In genomic region chr2:38146917-38147307, GRCh38 we compare ENCODE assay signal across 8 cellular contexts.
DNase-seq lines count a peak whose midpoint lies in the region; ATAC-seq and TF ChIP-seq lines count a peak whose summit lies in the region.

No MANE protein-coding gene starts in this region.

- no peak overlapping the region for H3K27ac Mint-ChIP-seq in activated naive CD8-positive, alpha-beta T cell treated with anti-CD3 and anti-CD28 coated beads, Interleukin-2, amount 10 ng/mL, durations not matched to agents 7 days and 5 days

- H3K4me1 ChIP-seq in suprapubic skin, result peaks cover 22% of the 10 kb centered on the region

- H3K27me3 ChIP-seq in suprapubic skin, result no peaks in the 10 kb centered on the region

- no peak for TF ChIP-seq EP300 in suprapubic skin (IDR thresholded peaks at IDR 0.05)

- DNase-seq in CD1c-positive myeloid dendritic cell (ENCODE audit: extremely low spot score) (peak; percentile 93), iPS-NIHi11 (ENCODE audit: low spot score) (peak; percentile 65), suprapubic skin (ENCODE audit: low spot score in 2 of 2) (no peak), midbrain (lab: John Stamatoyannopoulos, UW) (no peak), NCI-H1048 (lab: John Stamatoyannopoulos, UW) (no peak)
- no peak for DNase-seq in activated naive CD8-positive, alpha-beta T cell treated with anti-CD3 and anti-CD28 coated beads, Interleukin-2, amount 10 ng/mL, durations not matched to agents 7 days and 5 days

- H3K4me3 Mint-ChIP-seq in activated naive CD8-positive, alpha-beta T cell treated with anti-CD3 and anti-CD28 coated beads, Interleukin-2, amount 10 ng/mL, durations not matched to agents 7 days and 5 days, result peak overlapping the region; percentile 20

- no peak overlapping the region for H3K4me3 ChIP-seq in suprapubic skin

- ATAC-seq in GM19452 (IDR thresholded peaks at IDR 0.05; ENCODE audit: unreplicated experiment) (peak; percentile 87), HG03439 (IDR thresholded peaks at IDR 0.05; ENCODE audit: unreplicated experiment) (peak; percentile 75)
- ATAC-seq in activated naive CD8-positive, alpha-beta T cell treated with anti-CD3 and anti-CD28 coated beads, Interleukin-2, amount 10 ng/mL, durations not matched to agents 7 days and 5 days (ENCODE audit: low read depth), result no peak

- TF ChIP-seq POLR2A in suprapubic skin (IDR thresholded peaks at IDR 0.05), result no peak

- H3K9me3 Mint-ChIP-seq in activated naive CD8-positive, alpha-beta T cell treated with anti-CD3 and anti-CD28 coated beads, Interleukin-2, amount 10 ng/mL, durations not matched to agents 7 days and 5 days, result no peaks in the 10 kb centered on the region

- H3K36me3 Mint-ChIP-seq in activated naive CD8-positive, alpha-beta T cell treated with anti-CD3 and anti-CD28 coated beads, Interleukin-2, amount 10 ng/mL, durations not matched to agents 7 days and 5 days, result no peaks in the 10 kb centered on the region

- H3K27ac ChIP-seq in suprapubic skin, result peak overlapping the region; percentile 80

- H3K4me1 Mint-ChIP-seq in activated naive CD8-positive, alpha-beta T cell treated with anti-CD3 and anti-CD28 coated beads, Interleukin-2, amount 10 ng/mL, durations not matched to agents 7 days and 5 days, result peaks cover 8% of the 10 kb centered on the region

- POLR2A ChIA-PET in activated naive CD8-positive, alpha-beta T cell treated with anti-CD3 and anti-CD28 coated beads, Interleukin-2, amount 10 ng/mL, durations not matched to agents 7 days and 5 days (lab: Charles Lee), result no interaction called here

- H3K9me3 ChIP-seq in suprapubic skin, result no peaks in the 10 kb centered on the region

- 52% methylated on average over 3 of the region's 3 CpGs for WGBS in suprapubic skin

- TF ChIP-seq CTCF in suprapubic skin (IDR thresholded peaks at IDR 0.05), result no peak

- H3K36me3 ChIP-seq in suprapubic skin, result no peaks in the 10 kb centered on the region

- H3K27me3 Mint-ChIP-seq in activated naive CD8-positive, alpha-beta T cell treated with anti-CD3 and anti-CD28 coated beads, Interleukin-2, amount 10 ng/mL, durations not matched to agents 7 days and 5 days, result peaks cover 12% of the 10 kb centered on the region

Comparison
In these comparisons a context has a peak if more than half of its experiments do, and no peak if none do; other contexts are left out.
1. DNase-seq: peak in CD1c-positive myeloid dendritic cell (single experiment) and iPS-NIHi11 (single experiment); none in activated naive CD8-positive, alpha-beta T cell treated with anti-CD3 and anti-CD28 coated beads, Interleukin-2, amount 10 ng/mL, durations not matched to agents 7 days and 5 days (single experiment), suprapubic skin (0 of 2), midbrain (single experiment) and NCI-H1048 (single experiment).